In genomic region chr9:16143947-16144890, GRCh38 we compare ENCODE assay signal across 19 cellular contexts.
DNase-seq lines count a peak whose midpoint lies in the region; ATAC-seq and TF ChIP-seq lines count a peak whose summit lies in the region.
"Had no signal": no experiment of that assay in that cellular context is flagged by ENCODE, and none has a peak within 500 bp of the region (broad histone marks: within the 10 kb centered on the region; RNA-seq: fewer than 3 reads in every experiment).

No MANE protein-coding gene starts in this region.

- DNase-seq in DMS79 treated with DMSO at 0.1 percent for 48 hours (lab: John Stamatoyannopoulos, UW) = peak; percentile 96
- DNase-seq in M059J (ENCODE audit: low read depth) = peak; percentile 76
- peak; percentile 61 for DNase-seq in amniotic epithelial cell (ENCODE audit: low read depth)
- DNase-seq in mesenchymal stem cell = no peak
- no peak for DNase-seq in natural killer cell
- DNase-seq in CD1c-positive myeloid dendritic cell (ENCODE audit: extremely low spot score) = no peak
- DNase-seq in testis = no peak
- no peak for DNase-seq in activated effector memory CD4-positive, alpha-beta T cell treated with anti-CD3 and anti-CD28 coated beads, Interleukin-2, amount 50 U/mL, for 16 hours
- DNase-seq: activated CD4-positive, alpha-beta T cell treated with anti-CD3 and anti-CD28 coated beads, Interleukin-2, amount 50 U/mL, for 4 hours; CD8-positive, alpha-beta T cell; effector memory CD8-positive, alpha-beta T cell; HFFc6; hippocampal formation; occipital lobe; Peyer's patch; right cardiac atrium; stimulated activated naive CD8-positive, alpha-beta T cell treated with anti-CD3 and anti-CD28 coated beads, Interleukin-15, amount 100 ng/mL, for 72 hours; SW 1271 had no signal

- no peak overlapping the region for H3K4me3 Mint-ChIP-seq in natural killer cell
- H3K4me3 Mint-ChIP-seq: activated naive CD8-positive, alpha-beta T cell; CD8-positive, alpha-beta T cell; effector memory CD8-positive, alpha-beta T cell; HFFc6; stimulated activated naive CD8-positive, alpha-beta T cell treated with anti-CD3 and anti-CD28 coated beads, Interleukin-15, amount 100 ng/mL, for 72 hours had no signal

- intact Hi-C loops in natural killer cell (cut with micrococcal nuclease) = no loop called here
- intact Hi-C loops in testis (cut with DNase I; ENCODE audit: low total_unique reads) = no loop called here

- no peak overlapping the region for H3K18ac ChIP-seq in mesenchymal stem cell (ENCODE audit: low read depth in 1 of 2, low read length in 2 of 2)

- H3K4me2 ChIP-seq in mesenchymal stem cell (ENCODE audit: low read length, poor library complexity, severe bottlenecking) = no peak overlapping the region

- H3K9me3 ChIP-seq in mesenchymal stem cell (ENCODE audit: control insufficient read depth, low read length) (no peaks in the 10 kb centered on the region), testis (no peaks in the 10 kb centered on the region)
- H3K9me3 ChIP-seq: Peyer's patch had no signal

- ATAC-seq in natural killer cell = no peak
- ATAC-seq: CD8-positive, alpha-beta T cell; effector memory CD8-positive, alpha-beta T cell; right cardiac atrium; stimulated activated naive CD8-positive, alpha-beta T cell treated with anti-CD3 and anti-CD28 coated beads, Interleukin-15, amount 100 ng/mL, for 72 hours had no signal

- H2BK15ac ChIP-seq in mesenchymal stem cell (ENCODE audit: low read depth, poor library complexity, severe bottlenecking) = no peak overlapping the region

- H2AFZ ChIP-seq in mesenchymal stem cell (ENCODE audit: low read depth, low read length) = no peak overlapping the region

- no peak overlapping the region for H3K27ac Mint-ChIP-seq in natural killer cell
- H3K27ac Mint-ChIP-seq: activated naive CD8-positive, alpha-beta T cell; CD8-positive, alpha-beta T cell; effector memory CD8-positive, alpha-beta T cell; HFFc6; stimulated activated naive CD8-positive, alpha-beta T cell treated with anti-CD3 and anti-CD28 coated beads, Interleukin-15, amount 100 ng/mL, for 72 hours had no signal

- H2BK12ac ChIP-seq in mesenchymal stem cell (ENCODE audit: low read length in 2 of 2) = no peak overlapping the region

- no peaks in the 10 kb centered on the region for H3K9me3 Mint-ChIP-seq in natural killer cell
- H3K9me3 Mint-ChIP-seq: CD8-positive, alpha-beta T cell; HFFc6; stimulated activated naive CD8-positive, alpha-beta T cell treated with anti-CD3 and anti-CD28 coated beads, Interleukin-15, amount 100 ng/mL, for 72 hours had no signal

- H2BK5ac ChIP-seq in mesenchymal stem cell (ENCODE audit: low read depth, low read length, poor library complexity, severe bottlenecking) = no peak overlapping the region

- peak overlapping the region; percentile 5 for H3K27ac ChIP-seq in mesenchymal stem cell (ENCODE audit: low read length, poor library complexity, severe bottlenecking)
- no peak overlapping the region for H3K27ac ChIP-seq in testis
- H3K27ac ChIP-seq: Peyer's patch had no signal

- no peaks in the 10 kb centered on the region for H3K36me3 ChIP-seq in mesenchymal stem cell (ENCODE audit: control insufficient read depth in 1 of 2, insufficient read depth in 2 of 2, low read depth in 1 of 2, low read length in 2 of 2)
- H3K36me3 ChIP-seq in testis (ENCODE audit: low read depth, missing control alignments) = no peaks in the 10 kb centered on the region
- H3K36me3 ChIP-seq: Peyer's patch had no signal

- H4K8ac ChIP-seq in mesenchymal stem cell (ENCODE audit: low read length) = no peak overlapping the region

- H3K4ac ChIP-seq in mesenchymal stem cell (ENCODE audit: low read depth in 1 of 2, low read length in 2 of 2) = no peak overlapping the region

- no peaks in the 10 kb centered on the region for H3K27me3 ChIP-seq in mesenchymal stem cell (ENCODE audit: control insufficient read depth in 1 of 2, insufficient read depth in 1 of 2, low read length in 2 of 2)
- H3K27me3 ChIP-seq in testis = no peaks in the 10 kb centered on the region
- H3K27me3 ChIP-seq: Peyer's patch had no signal

- H2AK5ac ChIP-seq in mesenchymal stem cell (ENCODE audit: low read length, severe bottlenecking) = no peak overlapping the region

- WGBS in mesenchymal stem cell = 93% methylated on average over 12 of the region's 13 CpGs
- 92 to 96% methylated on average over 13 of the region's 13 CpGs for WGBS in testis, 2 donors

- H3K14ac ChIP-seq in mesenchymal stem cell (ENCODE audit: low read length in 2 of 2) = no peak overlapping the region

- H3K4me1 ChIP-seq in mesenchymal stem cell (ENCODE audit: control insufficient read depth, insufficient read depth, low read depth, low read length) = peaks cover 13% of the 10 kb centered on the region
- H3K4me1 ChIP-seq in testis = no peaks in the 10 kb centered on the region
- H3K4me1 ChIP-seq: Peyer's patch had no signal

- H3K4me1 Mint-ChIP-seq in natural killer cell = no peaks in the 10 kb centered on the region

- H3K23ac ChIP-seq in mesenchymal stem cell (ENCODE audit: low read length in 2 of 2) = no peak overlapping the region

- no peak overlapping the region for H3K9ac ChIP-seq in mesenchymal stem cell (ENCODE audit: low read length)

- H3K4me3 ChIP-seq in mesenchymal stem cell (ENCODE audit: insufficient read depth in 1 of 2, low read depth in 1 of 2, low read length in 2 of 2) (no peak overlapping the region), testis (no peak overlapping the region)
- H3K4me3 ChIP-seq: Peyer's patch had no signal

- TF ChIP-seq CTCF in natural killer cell (IDR thresholded peaks at IDR 0.05) = no peak
- no peak for TF ChIP-seq CTCF in testis (IDR thresholded peaks at IDR 0.05)

- H2BK120ac ChIP-seq in mesenchymal stem cell (ENCODE audit: low read depth, low read length) = no peak overlapping the region

- no peak for TF ChIP-seq POLR2A in testis (IDR thresholded peaks at IDR 0.05)

- H3K79me1 ChIP-seq in mesenchymal stem cell (replicated peaks; ENCODE audit: low read length, poor library complexity, severe bottlenecking) = no peaks in the 10 kb centered on the region

- H4K91ac ChIP-seq in mesenchymal stem cell (ENCODE audit: low read length) = no peak overlapping the region

- no peaks in the 10 kb centered on the region for H3K36me3 Mint-ChIP-seq in natural killer cell
- H3K36me3 Mint-ChIP-seq: CD8-positive, alpha-beta T cell had no signal

- peaks cover 5 to 22% of the 10 kb centered on the region in 2 donors for H3K27me3 Mint-ChIP-seq in natural killer cell (ENCODE audit: low read depth in 2 of 2)
- H3K27me3 Mint-ChIP-seq: activated naive CD8-positive, alpha-beta T cell; effector memory CD8-positive, alpha-beta T cell had no signal

Comparison
In these comparisons a context has a peak if more than half of its experiments do, and no peak if none do; other contexts are left out.
1. DNase-seq: peak in DMS79 treated with DMSO at 0.1 percent for 48 hours (single experiment), M059J (single experiment) and amniotic epithelial cell (single experiment); none in mesenchymal stem cell (single experiment), natural killer cell (single experiment), CD1c-positive myeloid dendritic cell (single experiment), testis (single experiment) and activated effector memory CD4-positive, alpha-beta T cell treated with anti-CD3 and anti-CD28 coated beads, Interleukin-2, amount 50 U/mL, for 16 hours (single experiment).